Comparison of ENCODE assay signal across 16 cellular contexts in the genomic region with DNA sequence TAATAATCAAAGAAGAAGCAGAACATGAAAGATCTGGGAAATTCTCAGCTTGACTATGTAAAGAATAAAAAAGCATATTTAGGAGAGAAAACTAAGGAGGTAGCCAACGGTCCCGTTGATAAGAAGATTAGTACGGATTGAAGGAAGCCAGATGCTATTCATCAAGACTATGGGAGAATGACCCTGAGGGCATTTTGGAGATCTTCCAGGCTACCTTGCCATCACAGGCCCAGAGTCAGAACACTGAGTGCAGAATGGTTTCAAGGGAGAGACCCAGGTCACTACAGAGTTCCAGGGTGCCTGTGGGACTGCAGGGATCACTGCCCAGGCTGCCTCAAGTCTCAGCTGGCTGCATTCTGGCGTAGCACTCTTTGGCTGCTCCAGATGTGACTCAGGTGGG.
DNase-seq lines count a peak whose midpoint lies in the region; FAIRE-seq and TF ChIP-seq lines count a peak whose summit lies in the region.
"Had no signal": no experiment of that assay in that cellular context is flagged by ENCODE, and none has a peak within 500 bp of the region (broad histone marks: within the 10 kb centered on the region; RNA-seq: fewer than 3 reads in every experiment).

No MANE protein-coding gene starts in this region.

- no peaks in the 10 kb centered on the region for H3K9me3 ChIP-seq in spleen
- no peaks in the 10 kb centered on the region for H3K9me3 ChIP-seq in sigmoid colon
- H3K9me3 ChIP-seq: HAP-1 had no signal

- H3K27ac Mint-ChIP-seq in nephron progenitor cell: no peak overlapping the region
- H3K27ac Mint-ChIP-seq: CD4-positive, alpha-beta memory T cell had no signal

- no peaks in the 10 kb centered on the region for H3K36me3 Mint-ChIP-seq in nephron progenitor cell (ENCODE audit: low read depth)
- H3K36me3 Mint-ChIP-seq: CD4-positive, alpha-beta memory T cell had no signal

- H3K4me1 ChIP-seq in spleen: no peaks in the 10 kb centered on the region
- no peaks in the 10 kb centered on the region for H3K4me1 ChIP-seq in sigmoid colon
- H3K4me1 ChIP-seq: HAP-1 had no signal

- no peak for TF ChIP-seq CTCF in C4-2B (conservative IDR thresholded peaks at IDR 0.05)
- TF ChIP-seq CTCF in bronchial epithelial cell (IDR thresholded peaks at IDR 0.05; ENCODE audit: insufficient read depth, low read length, severe bottlenecking): no peak
- no peak for TF ChIP-seq CTCF in spleen (IDR thresholded peaks at IDR 0.05 in 8 of 11, conservative IDR thresholded peaks at IDR 0.05 in 3 of 11)
- no peak for TF ChIP-seq CTCF in nephron progenitor cell (IDR thresholded peaks at IDR 0.05)
- TF ChIP-seq CTCF in sigmoid colon (IDR thresholded peaks at IDR 0.05): no peak

- H3K4me3 Mint-ChIP-seq in nephron progenitor cell: no peak overlapping the region
- H3K4me3 Mint-ChIP-seq: CD4-positive, alpha-beta memory T cell had no signal

- H3K27me3 ChIP-seq in bronchial epithelial cell (ENCODE audit: control insufficient read depth, insufficient read depth, low read length): no peaks in the 10 kb centered on the region
- no peaks in the 10 kb centered on the region for H3K27me3 ChIP-seq in spleen (replicated peaks in 1 of 7)
- H3K27me3 ChIP-seq in sigmoid colon: no peaks in the 10 kb centered on the region

- no peak overlapping the region for H3K4me3 ChIP-seq in bronchial epithelial cell (ENCODE audit: low read depth, low read length)
- no peak overlapping the region for H3K4me3 ChIP-seq in spleen
- no peak overlapping the region for H3K4me3 ChIP-seq in sigmoid colon
- H3K4me3 ChIP-seq: HAP-1 had no signal

- WGBS in spleen, 5 donors: 41 to 71% (median 66%) methylated on average over 4 of the region's 4 CpGs
- WGBS in sigmoid colon, 2 donors: 75 to 76% methylated on average over 4 of the region's 4 CpGs

- no peaks in the 10 kb centered on the region for H3K4me1 Mint-ChIP-seq in nephron progenitor cell
- H3K4me1 Mint-ChIP-seq: CD4-positive, alpha-beta memory T cell had no signal

- H3K36me3 ChIP-seq in bronchial epithelial cell (ENCODE audit: control insufficient read depth, insufficient read depth, low read length): no peaks in the 10 kb centered on the region
- H3K36me3 ChIP-seq in spleen: no peaks in the 10 kb centered on the region
- no peaks in the 10 kb centered on the region for H3K36me3 ChIP-seq in sigmoid colon
- H3K36me3 ChIP-seq: HAP-1 had no signal

- DNase-seq in NCI-H82 treated with DMSO at 0.1 percent for 48 hours (lab: John Stamatoyannopoulos, UW; ENCODE audit: unreplicated experiment) (peak; percentile 46), bronchial epithelial cell (ENCODE audit: low read depth) (peak; percentile 10), spleen (peak; percentile 50), nephron progenitor cell (no peak), T1000 (lab: John Stamatoyannopoulos, UW) (no peak), sigmoid colon (no peak)
- DNase-seq: ACHN; C1 segment of cervical spinal cord; CD4-positive, alpha-beta memory T cell; DMS153; DMS79 treated with DMSO at 0.1 percent for 48 hours; GF-D8 had no signal

- FAIRE-seq in bronchial epithelial cell (lab: Jason Lieb, UNC): peak; percentile 7
- FAIRE-seq: GM19239, H1 had no signal

- H3K27ac ChIP-seq in C4-2B (peak overlapping the region; percentile 11; the same call in 1 of the 2 replicates), spleen (no peak overlapping the region), sigmoid colon (no peak overlapping the region)

- no peak for TF ChIP-seq EP300 in sigmoid colon (IDR thresholded peaks at IDR 0.05)

- H3K27me3 Mint-ChIP-seq in nephron progenitor cell (ENCODE audit: low read depth, poor library complexity): no peaks in the 10 kb centered on the region
- H3K27me3 Mint-ChIP-seq: CD4-positive, alpha-beta memory T cell had no signal

- intact Hi-C loops in spleen (cut with DNase I; ENCODE audit: low total_unique reads) (no loop called here), sigmoid colon (cut with DNase I) (no loop called here)

- peaks cover 5% of the 10 kb centered on the region for H3K9me3 Mint-ChIP-seq in nephron progenitor cell

- TF ChIP-seq POLR2A in spleen (IDR thresholded peaks at IDR 0.05): no peak
- no peak for TF ChIP-seq POLR2A in sigmoid colon (IDR thresholded peaks at IDR 0.05)

Comparison
In these comparisons a context has a peak if more than half of its experiments do, and no peak if none do; other contexts are left out.
1. DNase-seq: peak in NCI-H82 treated with DMSO at 0.1 percent for 48 hours (single experiment), bronchial epithelial cell (single experiment) and spleen (single experiment); none in nephron progenitor cell (single experiment), T1000 (single experiment) and sigmoid colon (single experiment).